In the genomic region with DNA sequence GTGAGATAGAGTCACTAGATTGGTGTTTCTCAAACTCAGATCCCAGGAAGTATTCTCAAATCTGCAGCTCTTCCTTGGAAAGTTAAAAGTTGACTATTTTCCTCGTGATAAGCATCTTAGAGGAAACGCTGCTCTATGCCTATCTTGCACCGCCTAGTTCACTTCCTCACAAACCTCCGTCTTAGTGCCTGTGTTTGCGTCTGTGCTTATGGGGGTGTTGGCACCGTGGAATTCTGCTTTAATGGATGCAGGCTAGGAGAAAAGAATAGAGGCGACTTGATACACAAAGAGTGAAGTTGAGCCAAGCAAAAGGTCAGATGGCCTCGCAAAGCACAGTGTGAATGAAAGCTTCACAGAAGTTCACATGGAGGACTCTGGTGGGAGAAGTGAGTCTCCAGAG, we compare ENCODE assay signal across 23 cellular contexts.
A peak's percentile ranks its signal among the peaks of the same experiment; 100 is the strongest.
DNase-seq lines count a peak whose midpoint lies in the region; ATAC-seq, FAIRE-seq and TF ChIP-seq lines count a peak whose summit lies in the region.
"Had no signal": no experiment of that assay in that cellular context is flagged by ENCODE, and none has a peak within 500 bp of the region (broad histone marks: within the 10 kb centered on the region; RNA-seq: fewer than 3 reads in every experiment).

No MANE protein-coding gene starts in this region.

- no peak overlapping the region for H3K27ac ChIP-seq in liver (ENCODE audit: low read depth in 1 of 2, low read length in 2 of 2)
- no peak overlapping the region for H3K27ac ChIP-seq in HepG2 (ENCODE audit: extremely low read length, insufficient read depth, low read length)
- H3K27ac ChIP-seq in naive thymus-derived CD4-positive, alpha-beta T cell (ENCODE audit: low read depth, low read length) = no peak overlapping the region
- H3K27ac ChIP-seq: GM23248, KMS-11, SJSA1 had no signal

- TF ChIP-seq RAD21 in liver (IDR thresholded peaks at IDR 0.05) = no peak
- no peak for TF ChIP-seq RAD21 in HepG2 (CRISPR knock-in tag; IDR thresholded peaks at IDR 0.05)

- no peak for DNase-seq in HepG2 (ENCODE audit: low spot score)
- no peak for DNase-seq in activated T-helper 1 cell treated with anti-CD3 and anti-CD28 coated beads, Interleukin-12 subunit alpha, Interleukin-12 subunit beta, Interleukin-2, Interleukin-4 antibody, amounts not matched to agents 30 ng/mL and 10 ng/mL and 1 ng/mL, durations not matched to agents 14 hours and 24 hours and 36 hours (ENCODE audit: low spot score)
- DNase-seq in naive thymus-derived CD4-positive, alpha-beta T cell = no peak
- no peak for DNase-seq in stimulated activated effector memory CD8-positive, alpha-beta T cell treated with anti-CD3 and anti-CD28 coated beads, Interleukin-12 subunit alpha, Interleukin-12 subunit beta, amount 100 ng/mL, for 72 hours (ENCODE audit: low spot score in 2 of 2)
- DNase-seq in stimulated activated CD8-positive, alpha-beta memory T cell treated with anti-CD3 and anti-CD28 coated beads, Interleukin-4, amount 100 ng/mL, for 48 hours = no peak
- no peak for DNase-seq in SIG-M5 treated with dmso at 0.1 percent for 504 hours (lab: John Stamatoyannopoulos, UW; ENCODE audit: unreplicated experiment)
- DNase-seq in T-helper 2 cell = no peak
- DNase-seq: C1 segment of cervical spinal cord; CD8-positive, alpha-beta T cell; DMS79 treated with DMSO at 0.1 percent for 48 hours; GF-D8; GM23248; H7; MM.1S; NCI-H2029; NCI-H446 treated with DMSO at 0.1 percent for 48 hours; NCI-H526; NK-92 treated with Interleukin-12 subunit alpha and Interleukin-12 subunit beta, amount 100 ng/mL, for 24 hours; PC-3 had no signal

- H3K4me3 Mint-ChIP-seq in activated T-helper 1 cell treated with anti-CD3 and anti-CD28 coated beads, Interleukin-12 subunit alpha, Interleukin-12 subunit beta, Interleukin-2, Interleukin-4 antibody, amounts not matched to agents 30 ng/mL and 10 ng/mL and 1 ng/mL, durations not matched to agents 14 hours and 24 hours and 36 hours = no peak overlapping the region
- no peak overlapping the region for H3K4me3 Mint-ChIP-seq in naive thymus-derived CD4-positive, alpha-beta T cell
- peak overlapping the region; percentile 40 for H3K4me3 Mint-ChIP-seq in stimulated activated effector memory CD8-positive, alpha-beta T cell treated with anti-CD3 and anti-CD28 coated beads, Interleukin-12 subunit alpha, Interleukin-12 subunit beta, amount 100 ng/mL, for 72 hours
- H3K4me3 Mint-ChIP-seq: CD8-positive, alpha-beta T cell; IgD-negative memory B cell had no signal

- peaks cover 3% of the 10 kb centered on the region for H3K36me3 Mint-ChIP-seq in activated T-helper 1 cell treated with anti-CD3 and anti-CD28 coated beads, Interleukin-12 subunit alpha, Interleukin-12 subunit beta, Interleukin-2, Interleukin-4 antibody, amounts not matched to agents 30 ng/mL and 10 ng/mL and 1 ng/mL, durations not matched to agents 14 hours and 24 hours and 36 hours (ENCODE audit: low read depth)
- H3K36me3 Mint-ChIP-seq in naive thymus-derived CD4-positive, alpha-beta T cell = peaks cover 0 to 8% (median 0%) of the 10 kb centered on the region in 5 donors
- H3K36me3 Mint-ChIP-seq in stimulated activated effector memory CD8-positive, alpha-beta T cell treated with anti-CD3 and anti-CD28 coated beads, Interleukin-12 subunit alpha, Interleukin-12 subunit beta, amount 100 ng/mL, for 72 hours = peaks cover 15% of the 10 kb centered on the region
- H3K36me3 Mint-ChIP-seq: CD8-positive, alpha-beta T cell; IgD-negative memory B cell had no signal

- no peak for ATAC-seq in HepG2
- peak; percentile 45 for ATAC-seq in naive thymus-derived CD4-positive, alpha-beta T cell
- no peak for ATAC-seq in stimulated activated effector memory CD8-positive, alpha-beta T cell treated with anti-CD3 and anti-CD28 coated beads, Interleukin-12 subunit alpha, Interleukin-12 subunit beta, amount 100 ng/mL, for 72 hours
- ATAC-seq: CD8-positive, alpha-beta T cell; PC-3 had no signal

- H3K79me2 ChIP-seq in HepG2 (ENCODE audit: insufficient read depth, low read length) = no peaks in the 10 kb centered on the region

- POLR2A ChIA-PET in HepG2 (lab: Yijun Ruan, JAX) = no interaction called here
- POLR2A ChIA-PET in naive thymus-derived CD4-positive, alpha-beta T cell (lab: Charles Lee) = no interaction called here

- peaks cover 0 to 8% (median 2%) of the 10 kb centered on the region in 4 donors for H3K4me1 ChIP-seq in liver (ENCODE audit: control insufficient read depth in 4 of 4, insufficient read depth in 4 of 4, low read length in 3 of 4)
- no peaks in the 10 kb centered on the region for H3K4me1 ChIP-seq in HepG2 (ENCODE audit: insufficient read depth, low read length)
- peaks cover 0 to 9% of the 10 kb centered on the region in 2 donors for H3K4me1 ChIP-seq in naive thymus-derived CD4-positive, alpha-beta T cell (ENCODE audit: control insufficient read depth in 2 of 2, insufficient read depth in 2 of 2, low read length in 2 of 2)
- H3K4me1 ChIP-seq: SJSA1 had no signal

- H3K4me3 ChIP-seq in liver (ENCODE audit: low read depth in 1 of 3, low read length in 3 of 3) = no peak overlapping the region
- no peak overlapping the region for H3K4me3 ChIP-seq in HepG2 (replicated peaks in 1 of 3; ENCODE audit: insufficient read depth in 1 of 3, low read depth in 2 of 3, low read length in 3 of 3)
- H3K4me3 ChIP-seq in naive thymus-derived CD4-positive, alpha-beta T cell (ENCODE audit: low read length) = no peak overlapping the region
- H3K4me3 ChIP-seq: GM23248, SJSA1 had no signal

- in situ Hi-C loops in HepG2 (cut with HindIII; ENCODE audit: extremely low pct_ligation_motif_present, low pct_unique_long_range_greater_than_20kb) = no loop called here

- H3K36me3 ChIP-seq in liver (ENCODE audit: control insufficient read depth in 4 of 4, insufficient read depth in 3 of 4, low read depth in 1 of 4, low read length in 3 of 4) = no peaks in the 10 kb centered on the region
- no peaks in the 10 kb centered on the region for H3K36me3 ChIP-seq in HepG2 (replicated peaks in 1 of 2; ENCODE audit: control insufficient read depth in 1 of 2, insufficient read depth in 2 of 2, low read length in 2 of 2)
- H3K36me3 ChIP-seq in naive thymus-derived CD4-positive, alpha-beta T cell (ENCODE audit: control insufficient read depth in 2 of 3, insufficient read depth in 3 of 3, low read length in 3 of 3) = no peaks in the 10 kb centered on the region
- H3K36me3 ChIP-seq: SJSA1 had no signal

- TF ChIP-seq CTCF in liver (IDR thresholded peaks at IDR 0.05; ENCODE audit: low read depth, low read length, missing input control) (no peak), HepG2 (CRISPR knock-in tag; IDR thresholded peaks at IDR 0.05) (no peak)

- no peak for FAIRE-seq in HepG2 (lab: Jason Lieb, UNC)

- CTCF ChIA-PET in HepG2 (lab: Yijun Ruan, JAX; ENCODE audit: low intra/inter-chr PET ratio, low total read pairs) = no interaction called here
- CTCF ChIA-PET in naive thymus-derived CD4-positive, alpha-beta T cell (lab: Charles Lee) = no interaction called here

- H3K4me1 Mint-ChIP-seq in activated T-helper 1 cell treated with anti-CD3 and anti-CD28 coated beads, Interleukin-12 subunit alpha, Interleukin-12 subunit beta, Interleukin-2, Interleukin-4 antibody, amounts not matched to agents 30 ng/mL and 10 ng/mL and 1 ng/mL, durations not matched to agents 14 hours and 24 hours and 36 hours (ENCODE audit: low read depth) = peaks cover 32% of the 10 kb centered on the region
- H3K4me1 Mint-ChIP-seq in naive thymus-derived CD4-positive, alpha-beta T cell = peaks cover 5 to 30% (median 12%) of the 10 kb centered on the region in 7 donors
- H3K4me1 Mint-ChIP-seq in stimulated activated effector memory CD8-positive, alpha-beta T cell treated with anti-CD3 and anti-CD28 coated beads, Interleukin-12 subunit alpha, Interleukin-12 subunit beta, amount 100 ng/mL, for 72 hours = peaks cover 71% of the 10 kb centered on the region

- intact Hi-C loops in HepG2 (cut with micrococcal nuclease; ENCODE audit: unreplicated experiment) = no loop called here
- intact Hi-C loops in activated T-helper 1 cell treated with anti-CD3 and anti-CD28 coated beads, Interleukin-12 subunit alpha, Interleukin-12 subunit beta, Interleukin-2, Interleukin-4 antibody, amounts not matched to agents 30 ng/mL and 10 ng/mL and 1 ng/mL, durations not matched to agents 14 hours and 24 hours and 36 hours (cut with micrococcal nuclease) = loop anchor here (5.0 kb wide), 1 partner anchor 46 kb away; no protein-coding TSS in a partner anchor
- intact Hi-C loops in naive thymus-derived CD4-positive, alpha-beta T cell (cut with micrococcal nuclease) = no loop called here

- H3K27me3 Mint-ChIP-seq in activated T-helper 1 cell treated with anti-CD3 and anti-CD28 coated beads, Interleukin-12 subunit alpha, Interleukin-12 subunit beta, Interleukin-2, Interleukin-4 antibody, amounts not matched to agents 30 ng/mL and 10 ng/mL and 1 ng/mL, durations not matched to agents 14 hours and 24 hours and 36 hours (ENCODE audit: insufficient read depth) = no peaks in the 10 kb centered on the region
- peaks cover 0 to 13% (median 2%) of the 10 kb centered on the region in 5 donors for H3K27me3 Mint-ChIP-seq in naive thymus-derived CD4-positive, alpha-beta T cell

- BruUV-seq in HepG2 (replicated peaks; lab: Mats Ljungman, UMichigan) = no TSS peak

- H3K9ac ChIP-seq in liver (ENCODE audit: low read depth in 1 of 2, low read length in 2 of 2) (no peak overlapping the region), HepG2 (ENCODE audit: insufficient read depth, low read depth, low read length) (no peak overlapping the region)
- H3K9ac ChIP-seq: GM23248, KMS-11 had no signal

- TF ChIP-seq EP300 in HepG2 (IDR thresholded peaks at IDR 0.05; ENCODE audit: low read depth in 2 of 2, low read length in 2 of 2) (no peak), HepG2 (CRISPR knock-in tag; IDR thresholded peaks at IDR 0.05; ENCODE audit: borderline replicate concordance) (no peak)

- H3K9me3 Mint-ChIP-seq in activated T-helper 1 cell treated with anti-CD3 and anti-CD28 coated beads, Interleukin-12 subunit alpha, Interleukin-12 subunit beta, Interleukin-2, Interleukin-4 antibody, amounts not matched to agents 30 ng/mL and 10 ng/mL and 1 ng/mL, durations not matched to agents 14 hours and 24 hours and 36 hours = peaks cover 4% of the 10 kb centered on the region
- H3K9me3 Mint-ChIP-seq in naive thymus-derived CD4-positive, alpha-beta T cell = peaks cover 0 to 2% (median 0%) of the 10 kb centered on the region in 11 donors
- H3K9me3 Mint-ChIP-seq in stimulated activated effector memory CD8-positive, alpha-beta T cell treated with anti-CD3 and anti-CD28 coated beads, Interleukin-12 subunit alpha, Interleukin-12 subunit beta, amount 100 ng/mL, for 72 hours = no peaks in the 10 kb centered on the region
- H3K9me3 Mint-ChIP-seq: CD8-positive, alpha-beta T cell had no signal

- H3K27me3 ChIP-seq in liver (ENCODE audit: control insufficient read depth in 4 of 4, insufficient read depth in 4 of 4, low read length in 3 of 4) = no peaks in the 10 kb centered on the region
- no peaks in the 10 kb centered on the region for H3K27me3 ChIP-seq in HepG2 (ENCODE audit: control insufficient read depth in 1 of 2, insufficient read depth in 2 of 2, low read length in 2 of 2)
- no peaks in the 10 kb centered on the region for H3K27me3 ChIP-seq in naive thymus-derived CD4-positive, alpha-beta T cell (ENCODE audit: control insufficient read depth in 2 of 2, insufficient read depth in 2 of 2, low read length in 2 of 2)
- H3K27me3 ChIP-seq: SJSA1 had no signal

- no peak overlapping the region for H2AFZ ChIP-seq in HepG2 (ENCODE audit: low read length)
- H2AFZ ChIP-seq: GM23248 had no signal

- peak overlapping the region; percentile 53 for H3K27ac Mint-ChIP-seq in activated T-helper 1 cell treated with anti-CD3 and anti-CD28 coated beads, Interleukin-12 subunit alpha, Interleukin-12 subunit beta, Interleukin-2, Interleukin-4 antibody, amounts not matched to agents 30 ng/mL and 10 ng/mL and 1 ng/mL, durations not matched to agents 14 hours and 24 hours and 36 hours
- H3K27ac Mint-ChIP-seq in naive thymus-derived CD4-positive, alpha-beta T cell = no peak overlapping the region
- peak overlapping the region; percentile 89 for H3K27ac Mint-ChIP-seq in stimulated activated effector memory CD8-positive, alpha-beta T cell treated with anti-CD3 and anti-CD28 coated beads, Interleukin-12 subunit alpha, Interleukin-12 subunit beta, amount 100 ng/mL, for 72 hours
- H3K27ac Mint-ChIP-seq: CD8-positive, alpha-beta T cell; IgD-negative memory B cell had no signal

- H4K20me1 ChIP-seq in HepG2 (ENCODE audit: insufficient read depth, low read length) = no peaks in the 10 kb centered on the region

- TF ChIP-seq POLR2A in HepG2 (IDR thresholded peaks at IDR 0.05; ENCODE audit: insufficient read depth in 1 of 2, low read depth in 2 of 2, low read length in 2 of 2) = no peak

- no peaks in the 10 kb centered on the region for H3K9me3 ChIP-seq in liver (ENCODE audit: control insufficient read depth in 4 of 4, low read length in 3 of 4)
- no peaks in the 10 kb centered on the region for H3K9me3 ChIP-seq in HepG2 (ENCODE audit: low read length)
- no peaks in the 10 kb centered on the region for H3K9me3 ChIP-seq in naive thymus-derived CD4-positive, alpha-beta T cell (ENCODE audit: control insufficient read depth in 2 of 3, low read length in 3 of 3)
- H3K9me3 ChIP-seq: SJSA1 had no signal

- 78% methylated on average over 8 of the region's 8 CpGs for WGBS in liver
- 70% methylated on average over 8 of the region's 8 CpGs for WGBS in HepG2 (ENCODE audit: low lambda C conversion rate)

- H3K4me2 ChIP-seq in HepG2 (ENCODE audit: low read depth, low read length) = no peak overlapping the region
- H3K4me2 ChIP-seq: KMS-11 had no signal

Comparison
In these comparisons a context has a peak if more than half of its experiments do, and no peak if none do; other contexts are left out.
1. H3K27ac Mint-ChIP-seq: peak in activated T-helper 1 cell treated with anti-CD3 and anti-CD28 coated beads, Interleukin-12 subunit alpha, Interleukin-12 subunit beta, Interleukin-2, Interleukin-4 antibody, amounts not matched to agents 30 ng/mL and 10 ng/mL and 1 ng/mL, durations not matched to agents 14 hours and 24 hours and 36 hours (single experiment) and stimulated activated effector memory CD8-positive, alpha-beta T cell treated with anti-CD3 and anti-CD28 coated beads, Interleukin-12 subunit alpha, Interleukin-12 subunit beta, amount 100 ng/mL, for 72 hours (single experiment); none in naive thymus-derived CD4-positive, alpha-beta T cell (0 of 9).